Comparison of ENCODE assay signal across 1 cellular context in the genomic region with DNA sequence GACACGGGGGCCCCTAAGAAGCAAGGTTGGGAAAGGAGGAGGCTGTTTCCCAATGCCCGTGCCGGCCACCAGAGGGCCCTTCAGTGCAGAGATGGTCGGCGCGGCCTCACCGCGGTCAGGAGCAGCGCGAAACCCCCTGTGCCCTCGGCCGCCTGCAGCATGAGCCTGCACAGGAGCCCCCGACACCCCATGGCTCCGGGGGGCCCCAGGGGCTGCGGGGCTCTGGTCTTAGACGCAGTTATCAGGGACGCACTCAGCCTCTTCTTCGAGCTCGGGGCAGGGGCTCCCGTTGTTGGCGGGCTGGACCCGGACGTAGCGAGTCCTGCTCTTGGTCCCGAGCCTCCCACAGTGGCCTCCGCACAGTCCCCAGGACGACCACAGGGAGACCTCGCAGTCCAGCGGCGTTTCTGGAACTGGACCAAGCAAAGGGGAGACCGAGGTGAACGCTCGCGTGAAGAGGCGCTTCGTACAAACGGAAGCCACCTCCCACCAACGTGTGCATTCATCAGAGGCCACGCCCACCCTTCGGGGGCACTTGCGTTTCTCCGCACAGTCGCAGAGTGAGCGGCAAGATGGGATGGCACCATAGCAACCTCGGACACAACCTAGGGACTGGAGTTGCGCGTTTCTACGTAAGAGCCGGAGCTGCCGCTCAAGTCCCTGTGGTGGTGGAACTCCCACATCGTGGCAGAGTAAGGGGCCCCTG.
TF ChIP-seq lines count a peak whose summit lies in the region.

No MANE protein-coding gene starts in this region.

TF ChIP-seq in GM12878, 131 proteins besides CTCF, POLR2A, EP300 and RAD21 (continued from another document and continues in another):
- TF ChIP-seq BHLHE40 (IDR thresholded peaks at IDR 0.05; ENCODE audit: borderline replicate concordance in 1 of 2, low read depth in 2 of 2, low read length in 1 of 2) = peak; percentile 37 to 61; a peak in 3 of 4 replicates
- no peak for TF ChIP-seq CBX5 (IDR thresholded peaks at IDR 0.05; ENCODE audit: low read depth)
- peak; percentile 66 for TF ChIP-seq KLF5 (IDR thresholded peaks at IDR 0.05; ENCODE audit: partially characterized antibody)
- no peak for TF ChIP-seq ATF2 (IDR thresholded peaks at IDR 0.05; ENCODE audit: low read length)
- no peak for TF ChIP-seq EZH2 (IDR thresholded peaks at IDR 0.05; ENCODE audit: borderline replicate concordance, control insufficient read depth, low read depth, low read length)
- TF ChIP-seq MEF2A (IDR thresholded peaks at IDR 0.05; ENCODE audit: insufficient read depth, low read depth, low read length) = no peak
- TF ChIP-seq JUNB (IDR thresholded peaks at IDR 0.05) = no peak
- TF ChIP-seq ZNF24 (IDR thresholded peaks at IDR 0.05) = 0 out of 2 replicates have a peak, but pooled peaks have one; percentile 17
- TF ChIP-seq SMAD1 (IDR thresholded peaks at IDR 0.05; ENCODE audit: low read depth, partially characterized antibody) = no peak
- peak; percentile 52 for TF ChIP-seq PBX3 (IDR thresholded peaks at IDR 0.05; ENCODE audit: insufficient replicate concordance, low read depth, low read length)
- no peak for TF ChIP-seq RAD51 (IDR thresholded peaks at IDR 0.05)
- TF ChIP-seq SMC3 (IDR thresholded peaks at IDR 0.05; ENCODE audit: borderline replicate concordance, low read length) = peak; percentile 88
- no peak for TF ChIP-seq STAT3 (IDR thresholded peaks at IDR 0.05; ENCODE audit: low read depth, low read length)
- no peak for TF ChIP-seq MYB (IDR thresholded peaks at IDR 0.05; ENCODE audit: borderline replicate concordance, low read depth, low read length)
- TF ChIP-seq CBFB (IDR thresholded peaks at IDR 0.05; ENCODE audit: low read depth) = no peak
- TF ChIP-seq FOXM1 (IDR thresholded peaks at IDR 0.05; ENCODE audit: low read depth, low read length) = no peak
- peak; percentile 50; the same call in 1 of the 2 replicates for TF ChIP-seq TAF1 (IDR thresholded peaks at IDR 0.05; ENCODE audit: borderline replicate concordance, low read depth, low read length)
- TF ChIP-seq ZNF207 (IDR thresholded peaks at IDR 0.05; ENCODE audit: borderline replicate concordance) = 0 out of 2 replicates have a peak, but pooled peaks have one; percentile 77
- peak; percentile 77; the same call in 1 of the 2 replicates for TF ChIP-seq HDGF (IDR thresholded peaks at IDR 0.05)
- no peak for TF ChIP-seq JUND (IDR thresholded peaks at IDR 0.05; ENCODE audit: low read depth, low read length)
- TF ChIP-seq SREBF2 (IDR thresholded peaks at IDR 0.05; ENCODE audit: low read length) = no peak
- no peak for TF ChIP-seq TCF12 (IDR thresholded peaks at IDR 0.05; ENCODE audit: low read depth, low read length)
- TF ChIP-seq ZSCAN29 (IDR thresholded peaks at IDR 0.05) = no peak
- no peak for TF ChIP-seq BCL11A (IDR thresholded peaks at IDR 0.05; ENCODE audit: low read depth, low read length)
- TF ChIP-seq KAT2A (conservative IDR thresholded peaks at IDR 0.05; ENCODE audit: control insufficient read depth, low read depth, low read length) = no peak
- no peak for TF ChIP-seq NR2C2 (IDR thresholded peaks at IDR 0.05; ENCODE audit: borderline replicate concordance, control insufficient read depth, insufficient read length, low read depth)
- TF ChIP-seq MEF2B (IDR thresholded peaks at IDR 0.05; ENCODE audit: partially characterized antibody, poor library complexity, severe bottlenecking) = peak; percentile 45
- TF ChIP-seq NR2F1 (conservative IDR thresholded peaks at IDR 0.05) = peak; percentile 47
- TF ChIP-seq CHD1 (IDR thresholded peaks at IDR 0.05; ENCODE audit: low read depth, low read length) = 0 out of 2 replicates have a peak, but pooled peaks have one; percentile 49
- no peak for TF ChIP-seq ATF3 (IDR thresholded peaks at IDR 0.05; ENCODE audit: borderline replicate concordance, extremely low read depth, low read depth, low read length)
- no peak for TF ChIP-seq WRNIP1 (IDR thresholded peaks at IDR 0.05; ENCODE audit: borderline replicate concordance, low read depth, low read length)
- peak; percentile 62 for TF ChIP-seq CREB1 (IDR thresholded peaks at IDR 0.05; ENCODE audit: low read depth)
- TF ChIP-seq, protein P1, sequence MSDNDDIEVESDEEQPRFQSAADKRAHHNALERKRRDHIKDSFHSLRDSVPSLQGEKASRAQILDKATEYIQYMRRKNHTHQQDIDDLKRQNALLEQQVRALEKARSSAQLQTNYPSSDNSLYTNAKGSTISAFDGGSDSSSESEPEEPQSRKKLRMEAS (IDR thresholded peaks at IDR 0.05; ENCODE audit: low read depth, low read length) = peak; percentile 73; the same call in 1 of the 2 replicates
- no peak for TF ChIP-seq ASH2L (IDR thresholded peaks at IDR 0.05; ENCODE audit: borderline replicate concordance, low read depth)
- no peak for TF ChIP-seq SPI1 (IDR thresholded peaks at IDR 0.05; ENCODE audit: borderline replicate concordance, insufficient read depth, low read depth, low read length)
- TF ChIP-seq CEBPB (IDR thresholded peaks at IDR 0.05; ENCODE audit: borderline replicate concordance in 1 of 2, low read depth in 2 of 2, low read length in 2 of 2) = no peak
- no peak for TF ChIP-seq ESRRA (IDR thresholded peaks at IDR 0.05; ENCODE audit: low read length)
- TF ChIP-seq SMAD5 (IDR thresholded peaks at IDR 0.05; ENCODE audit: low read depth) = no peak
- no peak for TF ChIP-seq SRF (IDR thresholded peaks at IDR 0.05; ENCODE audit: low read depth in 2 of 2, low read length in 2 of 2)
- peak; percentile 74 for TF ChIP-seq DPF2 (IDR thresholded peaks at IDR 0.05)
- no peak for TF ChIP-seq EED (IDR thresholded peaks at IDR 0.05; ENCODE audit: low read depth)
- peak; percentile 57 for TF ChIP-seq BRCA1 (IDR thresholded peaks at IDR 0.05; ENCODE audit: low read depth, low read length)
- no peak for TF ChIP-seq RCOR1 (conservative IDR thresholded peaks at IDR 0.05; ENCODE audit: low read depth, low read length)
- TF ChIP-seq SP1 (IDR thresholded peaks at IDR 0.05; ENCODE audit: low read depth, low read length) = peak; percentile 21
- peak; percentile 88 for TF ChIP-seq PKNOX1 (IDR thresholded peaks at IDR 0.05)
- TF ChIP-seq MTA2 (IDR thresholded peaks at IDR 0.05; ENCODE audit: low read depth) = no peak
- TF ChIP-seq KDM1A (IDR thresholded peaks at IDR 0.05; ENCODE audit: borderline replicate concordance) = no peak
- TF ChIP-seq IKZF1 (conservative IDR thresholded peaks at IDR 0.05) = peak; percentile 79
- TF ChIP-seq, protein P2, sequence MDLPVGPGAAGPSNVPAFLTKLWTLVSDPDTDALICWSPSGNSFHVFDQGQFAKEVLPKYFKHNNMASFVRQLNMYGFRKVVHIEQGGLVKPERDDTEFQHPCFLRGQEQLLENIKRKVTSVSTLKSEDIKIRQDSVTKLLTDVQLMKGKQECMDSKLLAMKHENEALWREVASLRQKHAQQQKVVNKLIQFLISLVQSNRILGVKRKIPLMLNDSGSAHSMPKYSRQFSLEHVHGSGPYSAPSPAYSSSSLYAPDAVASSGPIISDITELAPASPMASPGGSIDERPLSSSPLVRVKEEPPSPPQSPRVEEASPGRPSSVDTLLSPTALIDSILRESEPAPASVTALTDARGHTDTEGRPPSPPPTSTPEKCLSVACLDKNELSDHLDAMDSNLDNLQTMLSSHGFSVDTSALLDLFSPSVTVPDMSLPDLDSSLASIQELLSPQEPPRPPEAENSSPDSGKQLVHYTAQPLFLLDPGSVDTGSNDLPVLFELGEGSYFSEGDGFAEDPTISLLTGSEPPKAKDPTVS (IDR thresholded peaks at IDR 0.05; ENCODE audit: low read depth, low read length) = no peak
- TF ChIP-seq PAX5 (IDR thresholded peaks at IDR 0.05; ENCODE audit: borderline replicate concordance, low read depth, low read length) = no peak; the same call in 1 of the 2 replicates
- TF ChIP-seq ELK1 (IDR thresholded peaks at IDR 0.05; ENCODE audit: low read depth, low read length) = no peak
- TF ChIP-seq, protein P3, sequence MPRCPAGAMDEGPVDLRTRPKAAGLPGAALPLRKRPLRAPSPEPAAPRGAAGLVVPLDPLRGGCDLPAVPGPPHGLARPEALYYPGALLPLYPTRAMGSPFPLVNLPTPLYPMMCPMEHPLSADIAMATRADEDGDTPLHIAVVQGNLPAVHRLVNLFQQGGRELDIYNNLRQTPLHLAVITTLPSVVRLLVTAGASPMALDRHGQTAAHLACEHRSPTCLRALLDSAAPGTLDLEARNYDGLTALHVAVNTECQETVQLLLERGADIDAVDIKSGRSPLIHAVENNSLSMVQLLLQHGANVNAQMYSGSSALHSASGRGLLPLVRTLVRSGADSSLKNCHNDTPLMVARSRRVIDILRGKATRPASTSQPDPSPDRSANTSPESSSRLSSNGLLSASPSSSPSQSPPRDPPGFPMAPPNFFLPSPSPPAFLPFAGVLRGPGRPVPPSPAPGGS (IDR thresholded peaks at IDR 0.05; ENCODE audit: borderline replicate concordance, insufficient read depth, low read depth, low read length, poor library complexity, severe bottlenecking) = no peak
- TF ChIP-seq ZNF384 (IDR thresholded peaks at IDR 0.05; ENCODE audit: borderline replicate concordance, low read depth, low read length) = no peak
- no peak for TF ChIP-seq NFYA (IDR thresholded peaks at IDR 0.05; ENCODE audit: borderline replicate concordance, low read depth, low read length)
- peak; percentile 38 for TF ChIP-seq NRF1 (conservative IDR thresholded peaks at IDR 0.05; ENCODE audit: low read depth, low read length)
- no peak for TF ChIP-seq HDAC6 (IDR thresholded peaks at IDR 0.05; ENCODE audit: unreplicated experiment)
- no peak for TF ChIP-seq ATF7 (IDR thresholded peaks at IDR 0.05; ENCODE audit: low read depth)
- no peak for TF ChIP-seq EGR1 (IDR thresholded peaks at IDR 0.05; ENCODE audit: borderline replicate concordance in 1 of 2, low read depth in 2 of 2, low read length in 2 of 2)
- no peak for TF ChIP-seq NFXL1 (IDR thresholded peaks at IDR 0.05; ENCODE audit: borderline replicate concordance)
- TF ChIP-seq, protein P4, sequence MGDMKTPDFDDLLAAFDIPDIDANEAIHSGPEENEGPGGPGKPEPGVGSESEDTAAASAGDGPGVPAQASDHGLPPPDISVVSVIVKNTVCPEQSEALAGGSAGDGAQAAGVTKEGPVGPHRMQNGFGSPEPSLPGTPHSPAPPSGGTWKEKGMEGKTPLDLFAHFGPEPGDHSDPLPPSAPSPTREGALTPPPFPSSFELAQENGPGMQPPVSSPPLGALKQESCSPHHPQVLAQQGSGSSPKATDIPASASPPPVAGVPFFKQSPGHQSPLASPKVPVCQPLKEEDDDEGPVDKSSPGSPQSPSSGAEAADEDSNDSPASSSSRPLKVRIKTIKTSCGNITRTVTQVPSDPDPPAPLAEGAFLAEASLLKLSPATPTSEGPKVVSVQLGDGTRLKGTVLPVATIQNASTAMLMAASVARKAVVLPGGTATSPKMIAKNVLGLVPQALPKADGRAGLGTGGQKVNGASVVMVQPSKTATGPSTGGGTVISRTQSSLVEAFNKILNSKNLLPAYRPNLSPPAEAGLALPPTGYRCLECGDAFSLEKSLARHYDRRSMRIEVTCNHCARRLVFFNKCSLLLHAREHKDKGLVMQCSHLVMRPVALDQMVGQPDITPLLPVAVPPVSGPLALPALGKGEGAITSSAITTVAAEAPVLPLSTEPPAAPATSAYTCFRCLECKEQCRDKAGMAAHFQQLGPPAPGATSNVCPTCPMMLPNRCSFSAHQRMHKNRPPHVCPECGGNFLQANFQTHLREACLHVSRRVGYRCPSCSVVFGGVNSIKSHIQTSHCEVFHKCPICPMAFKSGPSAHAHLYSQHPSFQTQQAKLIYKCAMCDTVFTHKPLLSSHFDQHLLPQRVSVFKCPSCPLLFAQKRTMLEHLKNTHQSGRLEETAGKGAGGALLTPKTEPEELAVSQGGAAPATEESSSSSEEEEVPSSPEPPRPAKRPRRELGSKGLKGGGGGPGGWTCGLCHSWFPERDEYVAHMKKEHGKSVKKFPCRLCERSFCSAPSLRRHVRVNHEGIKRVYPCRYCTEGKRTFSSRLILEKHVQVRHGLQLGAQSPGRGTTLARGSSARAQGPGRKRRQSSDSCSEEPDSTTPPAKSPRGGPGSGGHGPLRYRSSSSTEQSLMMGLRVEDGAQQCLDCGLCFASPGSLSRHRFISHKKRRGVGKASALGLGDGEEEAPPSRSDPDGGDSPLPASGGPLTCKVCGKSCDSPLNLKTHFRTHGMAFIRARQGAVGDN (IDR thresholded peaks at IDR 0.05) = peak; percentile 65; the same call in 1 of the 2 replicates
